Comparison of ENCODE assay signal across 21 cellular contexts in the genomic region with DNA sequence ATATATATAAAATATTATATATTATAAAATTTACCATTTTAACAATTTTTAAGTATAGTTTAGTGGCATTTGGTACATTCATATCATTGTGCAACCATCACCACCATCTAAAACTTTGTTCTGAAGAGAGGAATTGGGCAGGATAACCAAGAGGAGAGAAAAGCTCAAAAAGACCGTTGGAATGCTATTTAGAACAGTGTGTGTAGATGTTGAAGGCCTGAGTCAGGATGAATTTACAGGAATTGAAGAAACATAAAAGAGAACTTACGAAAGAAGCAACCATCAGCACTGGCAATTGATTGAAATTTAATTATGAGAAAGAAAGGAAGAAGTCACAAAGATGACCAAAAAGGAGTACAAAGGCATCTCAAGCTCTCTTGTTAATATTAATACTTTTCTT.
"Had no signal": no experiment of that assay in that cellular context is flagged by ENCODE, and none has a peak within 500 bp of the region (broad histone marks: within the 10 kb centered on the region; RNA-seq: fewer than 3 reads in every experiment).

No MANE protein-coding gene starts in this region.

- ATAC-seq: activated CD4-positive, CD25-positive, alpha-beta regulatory T cell treated with anti-CD3 and anti-CD28 coated beads, Interleukin-2, amount 50 U/mL, for 24 hours; activated T-cell treated with anti-CD3 and anti-CD28 coated beads, Interleukin-2, amount 50 U/mL, for 4 hours; effector memory CD8-positive, alpha-beta T cell; gastroesophageal sphincter; heart right ventricle; mucosa of descending colon; naive thymus-derived CD4-positive, alpha-beta T cell; sciatic nerve; stimulated activated memory B cell treated with anti-CD40 and anti-IgM and Interleukin-4, amounts not matched to agents 10 μg/mL and 1 μg/mL and 100 μg/mL, for 72 hours had no signal

- H3K9me3 ChIP-seq: ascending aorta, esophagus squamous epithelium, gastroesophageal sphincter, heart right ventricle, mucosa of descending colon, ovary, spleen, thoracic aorta had no signal

- H3K36me3 Mint-ChIP-seq: immature natural killer cell; naive thymus-derived CD4-positive, alpha-beta T cell; stimulated activated memory B cell treated with anti-CD40 and anti-IgM and Interleukin-4, amounts not matched to agents 10 μg/mL and 1 μg/mL and 100 μg/mL, for 72 hours had no signal

- H3K4me3 ChIP-seq: ascending aorta, esophagus squamous epithelium, gastroesophageal sphincter, heart right ventricle, mucosa of descending colon, ovary, spleen, thoracic aorta had no signal

- H3K4me3 Mint-ChIP-seq: activated CD4-positive, alpha-beta T cell treated with anti-CD3 and anti-CD28 coated beads, Interleukin-2, amount 10 ng/mL, durations not matched to agents 7 days and 5 days; activated naive CD4-positive, alpha-beta T cell treated with anti-CD3 and anti-CD28 coated beads for 36 hours; activated T-cell treated with anti-CD3 and anti-CD28 coated beads, Interleukin-2, amount 50 U/mL, for 4 hours; effector memory CD8-positive, alpha-beta T cell; immature natural killer cell; stimulated activated memory B cell treated with anti-CD40 and anti-IgM and Interleukin-4, amounts not matched to agents 10 μg/mL and 1 μg/mL and 100 μg/mL, for 72 hours; T-helper 1 cell treated with Interleukin-12 subunit alpha and Interleukin-12 subunit beta and Interleukin-4 antibody, amounts not matched to agents 30 μg/mL and 1 μg/mL, for 36 hours had no signal

- H3K27me3 ChIP-seq: ascending aorta, esophagus squamous epithelium, ovary, spleen had no signal

- H3K36me3 ChIP-seq: ascending aorta, esophagus squamous epithelium, gastroesophageal sphincter, heart right ventricle, ovary, spleen, thoracic aorta had no signal

- H3K27ac ChIP-seq: ascending aorta, esophagus squamous epithelium, gastroesophageal sphincter, heart right ventricle, ovary, spleen, thoracic aorta had no signal

- H3K27me3 Mint-ChIP-seq: activated CD4-positive, alpha-beta T cell treated with anti-CD3 and anti-CD28 coated beads, Interleukin-2, amount 10 ng/mL, durations not matched to agents 7 days and 5 days; naive thymus-derived CD4-positive, alpha-beta T cell had no signal

- H3K9me3 Mint-ChIP-seq: activated CD4-positive, alpha-beta T cell treated with anti-CD3 and anti-CD28 coated beads, Interleukin-2, amount 10 ng/mL, durations not matched to agents 7 days and 5 days; activated naive CD4-positive, alpha-beta T cell treated with anti-CD3 and anti-CD28 coated beads for 36 hours; activated T-cell treated with anti-CD3 and anti-CD28 coated beads, Interleukin-2, amount 50 U/mL, for 4 hours; effector memory CD8-positive, alpha-beta T cell; naive thymus-derived CD4-positive, alpha-beta T cell; stimulated activated memory B cell treated with anti-CD40 and anti-IgM and Interleukin-4, amounts not matched to agents 10 μg/mL and 1 μg/mL and 100 μg/mL, for 72 hours; T-helper 1 cell treated with Interleukin-12 subunit alpha and Interleukin-12 subunit beta and Interleukin-4 antibody, amounts not matched to agents 30 μg/mL and 1 μg/mL, for 36 hours had no signal

- H3K27ac Mint-ChIP-seq: activated CD4-positive, alpha-beta T cell treated with anti-CD3 and anti-CD28 coated beads, Interleukin-2, amount 10 ng/mL, durations not matched to agents 7 days and 5 days; activated naive CD4-positive, alpha-beta T cell treated with anti-CD3 and anti-CD28 coated beads for 36 hours; effector memory CD8-positive, alpha-beta T cell; immature natural killer cell; naive thymus-derived CD4-positive, alpha-beta T cell; stimulated activated memory B cell treated with anti-CD40 and anti-IgM and Interleukin-4, amounts not matched to agents 10 μg/mL and 1 μg/mL and 100 μg/mL, for 72 hours; T-helper 1 cell treated with Interleukin-12 subunit alpha and Interleukin-12 subunit beta and Interleukin-4 antibody, amounts not matched to agents 30 μg/mL and 1 μg/mL, for 36 hours had no signal

- DNase-seq: activated CD4-positive, alpha-beta T cell treated with anti-CD3 and anti-CD28 coated beads, Interleukin-2, amount 10 ng/mL, durations not matched to agents 7 days and 5 days; activated CD8-positive, alpha-beta memory T cell treated with anti-CD3 and anti-CD28 coated beads, Interleukin-2, amount 50 U/mL, for 4 hours; activated naive CD4-positive, alpha-beta T cell treated with anti-CD3 and anti-CD28 coated beads for 36 hours; activated T-cell treated with anti-CD3 and anti-CD28 coated beads, Interleukin-2, amount 50 U/mL, for 4 hours; effector memory CD8-positive, alpha-beta T cell; esophagus squamous epithelium; heart right ventricle; immature natural killer cell; mesenchymal stem cell; mucosa of descending colon; naive thymus-derived CD4-positive, alpha-beta T cell; ovary; spleen; stimulated activated CD4-positive, alpha-beta T cell treated with anti-CD3 and anti-CD28 coated beads, Interleukin-4, amount 100 ng/mL, for 4 hours had no signal

- H3K4me1 ChIP-seq: ascending aorta, gastroesophageal sphincter had no signal
